19 cellular contexts compared by ENCODE assay signal in genomic region chr3:126107960-126108688, GRCh38. TPM values are rescaled to one million over a fixed set of nuclear protein-coding genes. Genes with fewer than 3 reads are reported as not detected.
DNase-seq lines count a peak whose midpoint lies in the region; TF ChIP-seq lines count a peak whose summit lies in the region.
"Had no signal": no experiment of that assay in that cellular context is flagged by ENCODE, and none has a peak within 500 bp of the region (broad histone marks: within the 10 kb centered on the region; RNA-seq: fewer than 3 reads in every experiment).

No MANE protein-coding gene starts in this region.

- H4K20me1 ChIP-seq in GM23248 (ENCODE audit: insufficient read depth): no peaks in the 10 kb centered on the region

- WGBS in GM23248 (ENCODE audit: low coverage in 1 of 2, low lambda C conversion rate in 2 of 2, missing lambda C conversion rate in 2 of 2), 2 experiments: 77 to 82% methylated on average over 8 of the region's 8 CpGs

- H3K4me1 ChIP-seq in GM23248 (ENCODE audit: insufficient read depth) (no peaks in the 10 kb centered on the region), Peyer's patch (no peaks in the 10 kb centered on the region)
- H3K4me1 ChIP-seq: adrenal gland, stomach had no signal

- H3K36me3 ChIP-seq in GM23248 (ENCODE audit: low read depth) (no peaks in the 10 kb centered on the region), Peyer's patch (no peaks in the 10 kb centered on the region)
- H3K36me3 ChIP-seq: adrenal gland, transverse colon had no signal

- TF ChIP-seq CTCF in Peyer's patch (IDR thresholded peaks at IDR 0.05): no peak
- no peak for TF ChIP-seq CTCF in progenitor cell of endocrine pancreas (IDR thresholded peaks at IDR 0.05; ENCODE audit: unreplicated experiment)
- no peak for TF ChIP-seq CTCF in Calu3 (IDR thresholded peaks at IDR 0.05; ENCODE audit: unreplicated experiment)

- H3F3A ChIP-seq in GM23248 (ENCODE audit: insufficient read depth): no peaks in the 10 kb centered on the region

- no peaks in the 10 kb centered on the region for H3K9me3 Mint-ChIP-seq in progenitor cell of endocrine pancreas (ENCODE audit: low read depth)
- H3K9me3 Mint-ChIP-seq in Calu3 (ENCODE audit: low read depth, unreplicated experiment): no peaks in the 10 kb centered on the region
- H3K9me3 Mint-ChIP-seq: activated CD4-positive, alpha-beta T cell treated with anti-CD3 and anti-CD28 coated beads, Interleukin-2, amount 10 ng/mL, durations not matched to agents 7 days and 5 days; dendritic cell treated with granulocyte-macrophage colony-stimulating factor and Interleukin-4, amounts not matched to agents 40 ng/mL and 50 ng/mL, for 4 days had no signal

- H3K27ac Mint-ChIP-seq in progenitor cell of endocrine pancreas (no peak overlapping the region), Calu3 (ENCODE audit: unreplicated experiment) (no peak overlapping the region)
- H3K27ac Mint-ChIP-seq: activated CD4-positive, alpha-beta T cell treated with anti-CD3 and anti-CD28 coated beads, Interleukin-2, amount 10 ng/mL, durations not matched to agents 7 days and 5 days; dendritic cell treated with granulocyte-macrophage colony-stimulating factor and Interleukin-4, amounts not matched to agents 40 ng/mL and 50 ng/mL, for 4 days had no signal

- no peak overlapping the region for H3K4me3 ChIP-seq in GM23248
- no peak overlapping the region for H3K4me3 ChIP-seq in Peyer's patch
- H3K4me3 ChIP-seq: adrenal gland, SK-N-MC, stomach, transverse colon had no signal

- TF ChIP-seq POLR2A in Peyer's patch (IDR thresholded peaks at IDR 0.05): no peak

- H3K4me1 Mint-ChIP-seq in progenitor cell of endocrine pancreas (ENCODE audit: low read depth) (no peaks in the 10 kb centered on the region), Calu3 (ENCODE audit: low read depth, unreplicated experiment) (no peaks in the 10 kb centered on the region)
- H3K4me1 Mint-ChIP-seq: activated CD4-positive, alpha-beta T cell treated with anti-CD3 and anti-CD28 coated beads, Interleukin-2, amount 10 ng/mL, durations not matched to agents 7 days and 5 days had no signal

- no peak overlapping the region for H3K9ac ChIP-seq in GM23248

- no peak overlapping the region for H2AFZ ChIP-seq in GM23248

- no TSS peak for BruUV-seq in Calu3 (replicated peaks; lab: Mats Ljungman, UMichigan)

- DNase-seq in GM23248 (peak; percentile 37), Peyer's patch (peak in 2 of 3 donors; percentile 7 to 42), iPS-NIHi11 (ENCODE audit: low spot score) (peak; percentile 7), progenitor cell of endocrine pancreas (ENCODE audit: low spot score, unreplicated experiment) (peak; percentile 0), Calu3 (no peak), cortex of kidney (lab: John Stamatoyannopoulos, UW) (no peak), NCI-H526 (lab: John Stamatoyannopoulos, UW) (no peak)
- DNase-seq in stimulated activated CD4-positive, alpha-beta T cell treated with anti-CD3 and anti-CD28 coated beads, Interleukin-2, amount 100 ng/mL, for 24 hours: no peak
- DNase-seq: activated CD4-positive, alpha-beta T cell treated with anti-CD3 and anti-CD28 coated beads, Interleukin-2, amount 10 ng/mL, durations not matched to agents 7 days and 5 days; HCEC 1CT; NCI-H1092 treated with DMSO at 0.1 percent for 48 hours; NCI-H1930; stomach; T-helper 2 cell; transverse colon had no signal

- H3K27me3 ChIP-seq in GM23248 (replicated peaks; ENCODE audit: insufficient read depth) (no peaks in the 10 kb centered on the region), Peyer's patch (no peaks in the 10 kb centered on the region)
- H3K27me3 ChIP-seq: adrenal gland, stomach, transverse colon had no signal

- CTCF ChIA-PET in Calu3 (lab: Charles Lee): no interaction called here

- H3K27me3 Mint-ChIP-seq in progenitor cell of endocrine pancreas (no peaks in the 10 kb centered on the region), Calu3 (ENCODE audit: unreplicated experiment) (no peaks in the 10 kb centered on the region)
- H3K27me3 Mint-ChIP-seq: activated CD4-positive, alpha-beta T cell treated with anti-CD3 and anti-CD28 coated beads, Interleukin-2, amount 10 ng/mL, durations not matched to agents 7 days and 5 days; dendritic cell treated with granulocyte-macrophage colony-stimulating factor and Interleukin-4, amounts not matched to agents 40 ng/mL and 50 ng/mL, for 4 days had no signal

- intact Hi-C loops in Calu3 (cut with micrococcal nuclease; ENCODE audit: unreplicated experiment): no loop called here

- H3K27ac ChIP-seq in GM23248 (no peak overlapping the region), Peyer's patch (no peak overlapping the region)
- H3K27ac ChIP-seq: adrenal gland, HL-60, SK-N-MC, stomach, transverse colon had no signal

- H3K9me2 ChIP-seq in GM23248 (ENCODE audit: insufficient read depth): no peaks in the 10 kb centered on the region

- H3K4me2 ChIP-seq in GM23248 (ENCODE audit: unreplicated experiment): no peak overlapping the region

- in situ Hi-C loops in GM23248 (cut with MboI): no loop called here

- no peaks in the 10 kb centered on the region for H3K79me2 ChIP-seq in GM23248 (ENCODE audit: insufficient read depth)

- H3K9me3 ChIP-seq in GM23248 (ENCODE audit: low read depth) (no peaks in the 10 kb centered on the region), Peyer's patch (no peaks in the 10 kb centered on the region)
- H3K9me3 ChIP-seq: adrenal gland, stomach, transverse colon had no signal

- H3K4me3 Mint-ChIP-seq in progenitor cell of endocrine pancreas (ENCODE audit: low read depth): no peak overlapping the region
- H3K4me3 Mint-ChIP-seq in Calu3 (ENCODE audit: low read depth, unreplicated experiment): no peak overlapping the region
- H3K4me3 Mint-ChIP-seq: activated CD4-positive, alpha-beta T cell treated with anti-CD3 and anti-CD28 coated beads, Interleukin-2, amount 10 ng/mL, durations not matched to agents 7 days and 5 days; dendritic cell treated with granulocyte-macrophage colony-stimulating factor and Interleukin-4, amounts not matched to agents 40 ng/mL and 50 ng/mL, for 4 days had no signal

- H3K36me3 Mint-ChIP-seq in progenitor cell of endocrine pancreas (ENCODE audit: insufficient read depth) (no peaks in the 10 kb centered on the region), Calu3 (ENCODE audit: insufficient read depth, unreplicated experiment) (no peaks in the 10 kb centered on the region)

RNA-seq across cellular contexts. Expression of gene SLC41A3, which starts 24.2 kb away (rescaled TPM):
- 39.6 and 56.0 TPM in 2 replicates for total RNA-seq in GM23248 (2014; rRNA removed; shearing (Covaris generic))
- polyA plus RNA-seq in GM23248 (2016; fragmentation: Nextera tagmentation; extraction: Ambion mirVana): 19.8 and 22.7 TPM in 2 replicates
- total RNA-seq in Peyer's patch (10 to 100 TPM; 45.4 to 79.9 (median 58.5) TPM), progenitor cell of endocrine pancreas (51.1 and 62.4 TPM in 2 replicates), Calu3 (2022) (69.6 and 101 TPM in 2 replicates)

Comparison
In these comparisons a context has a peak if more than half of its experiments do, and no peak if none do; other contexts are left out.
1. DNase-seq: peak in GM23248 (single experiment), Peyer's patch (2 of 3), iPS-NIHi11 (single experiment) and progenitor cell of endocrine pancreas (single experiment); none in stimulated activated CD4-positive, alpha-beta T cell treated with anti-CD3 and anti-CD28 coated beads, Interleukin-2, amount 100 ng/mL, for 24 hours (0 of 2), Calu3 (single experiment), cortex of kidney (single experiment) and NCI-H526 (0 of 2).